Comparison of ENCODE assay signal across 19 cellular contexts in the genomic region with DNA sequence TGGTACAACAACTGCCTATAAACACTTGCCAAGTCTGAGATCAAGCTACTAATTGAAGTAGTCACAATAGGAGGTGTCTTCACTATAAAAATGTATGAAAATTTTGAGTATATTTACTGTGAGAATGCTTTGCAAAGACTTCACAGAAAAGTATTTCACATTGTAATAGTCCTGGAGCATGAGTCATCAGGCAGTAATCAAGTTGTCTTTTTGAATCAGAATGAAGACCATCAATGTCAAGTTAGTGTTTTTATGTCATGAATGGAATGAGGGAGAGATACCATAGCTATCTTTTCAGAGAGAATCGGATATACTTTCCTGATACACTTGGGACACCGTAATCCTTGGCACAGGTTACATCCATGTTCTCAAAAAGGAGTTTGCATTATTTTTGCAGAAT.
DNase-seq lines count a peak whose midpoint lies in the region; ATAC-seq, FAIRE-seq and TF ChIP-seq lines count a peak whose summit lies in the region.
"Had no signal": no experiment of that assay in that cellular context is flagged by ENCODE, and none has a peak within 500 bp of the region (broad histone marks: within the 10 kb centered on the region; RNA-seq: fewer than 3 reads in every experiment).

No MANE protein-coding gene starts in this region.

- no peaks in the 10 kb centered on the region for H3K36me3 ChIP-seq in bronchial epithelial cell (ENCODE audit: control insufficient read depth, insufficient read depth, low read length)
- H3K36me3 ChIP-seq in mesodermal cell (ENCODE audit: control insufficient read depth, insufficient read depth, low read length) = no peaks in the 10 kb centered on the region
- H3K36me3 ChIP-seq in HAP-1 (replicated peaks) = no peaks in the 10 kb centered on the region
- H3K36me3 ChIP-seq: prostate gland, spleen had no signal

- DNase-seq in AG10803 (ENCODE audit: low read depth) (peak; percentile 5), LHCN-M2 (ENCODE audit: low read depth) (peak; percentile 23), bronchial epithelial cell (ENCODE audit: low read depth) (peak; percentile 2), DMS153 (lab: John Stamatoyannopoulos, UW) (no peak), HAP-1 (ENCODE audit: low spot score in 2 of 2) (no peak)
- no peak for DNase-seq in activated naive CD4-positive, alpha-beta T cell (lab: John Stamatoyannopoulos, UW)
- DNase-seq: activated CD4-positive, CD25-positive, alpha-beta regulatory T cell treated with anti-CD3 and anti-CD28 coated beads, Interleukin-2, amount 50 U/mL, for 72 hours; DMS79; left cardiac atrium; MM.1S; NCI-H82; spleen; substantia nigra; T1000 had no signal

- peak overlapping the region; percentile 90 for H3K27ac ChIP-seq in mesodermal cell (ENCODE audit: low read depth, low read length, severe bottlenecking)
- H3K27ac ChIP-seq: prostate gland, spleen had no signal

- no peak for FAIRE-seq in bronchial epithelial cell (lab: Jason Lieb, UNC)
- FAIRE-seq: urothelium cell line had no signal

- no peaks in the 10 kb centered on the region for H3K9me3 ChIP-seq in mesodermal cell (ENCODE audit: control insufficient read depth, low read length)
- no peaks in the 10 kb centered on the region for H3K9me3 ChIP-seq in HAP-1
- H3K9me3 ChIP-seq: prostate gland, spleen had no signal

- 95% methylated on average over 2 of the region's 2 CpGs; no CpG with 5 or more reads in 1 of the 2 experiments for WGBS in mesodermal cell (ENCODE audit: insufficient coverage in 2 of 2), 2 experiments

- TF ChIP-seq CTCF in AG10803 (conservative IDR thresholded peaks at IDR 0.05; ENCODE audit: low read length) (no peak), bronchial epithelial cell (IDR thresholded peaks at IDR 0.05; ENCODE audit: insufficient read depth, low read length, severe bottlenecking) (no peak)

- H3K4me3 ChIP-seq in AG10803 (ENCODE audit: low read length) (no peak overlapping the region), bronchial epithelial cell (ENCODE audit: low read depth, low read length) (no peak overlapping the region), mesodermal cell (ENCODE audit: extremely low read depth, insufficient read depth, low read length, poor library complexity, severe bottlenecking) (no peak overlapping the region), HAP-1 (no peak overlapping the region)
- H3K4me3 ChIP-seq: prostate gland, spleen had no signal

- H3K27me3 ChIP-seq in bronchial epithelial cell (ENCODE audit: control insufficient read depth, insufficient read depth, low read length) (no peaks in the 10 kb centered on the region), HAP-1 (ENCODE audit: low read depth) (no peaks in the 10 kb centered on the region)
- H3K27me3 ChIP-seq: spleen had no signal

- H3K4me1 ChIP-seq in mesodermal cell (ENCODE audit: control insufficient read depth, insufficient read depth, low read length, poor library complexity, severe bottlenecking) (peaks cover 13% of the 10 kb centered on the region), HAP-1 (no peaks in the 10 kb centered on the region)
- H3K4me1 ChIP-seq: prostate gland, spleen had no signal

- ATAC-seq in HG02642 (IDR thresholded peaks at IDR 0.05; ENCODE audit: poor library complexity, unreplicated experiment) = no peak
- ATAC-seq: left cardiac atrium, Panc1 had no signal

- in situ Hi-C loops in HAP-1 (cut with MboI; ENCODE audit: low sequenced_read_pairs) = no loop called here

Comparison
In these comparisons a context has a peak if more than half of its experiments do, and no peak if none do; other contexts are left out.
1. DNase-seq: peak in AG10803 (single experiment), LHCN-M2 (single experiment) and bronchial epithelial cell (single experiment); none in DMS153 (single experiment), activated naive CD4-positive, alpha-beta T cell (0 of 4) and HAP-1 (0 of 2).